In the genomic region with DNA sequence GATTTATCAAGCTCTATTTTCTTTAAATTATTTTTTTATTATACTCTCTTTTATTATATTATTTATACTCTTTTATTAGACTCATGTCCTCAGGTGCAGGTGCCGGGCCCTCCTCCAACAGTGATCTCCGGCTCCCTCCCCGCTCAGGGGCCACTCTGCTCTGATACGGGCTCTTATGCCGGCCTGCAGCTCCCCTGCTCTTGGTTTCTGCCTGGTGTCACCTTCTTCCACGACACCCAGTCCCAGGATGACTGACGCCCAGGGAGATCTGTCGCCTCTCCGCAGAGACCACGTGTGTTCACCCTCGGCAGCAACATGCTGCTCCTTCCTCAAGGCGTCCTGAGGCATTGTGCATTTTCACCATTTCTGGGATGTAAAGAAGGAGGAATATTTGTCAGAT, we compare ENCODE assay signal across 6 cellular contexts.
A peak's percentile ranks its signal among the peaks of the same experiment; 100 is the strongest.
DNase-seq lines count a peak whose midpoint lies in the region; ATAC-seq and TF ChIP-seq lines count a peak whose summit lies in the region.
"Not testable (repeated sequence)": the region's sequence is repeated elsewhere in the genome, so short reads cannot be mapped to it uniquely, and the experiment has no call there.

No MANE protein-coding gene starts in this region.

- not testable (repeated sequence) for H3K4me1 ChIP-seq in esophagus muscularis mucosa, lower lobe of right lung

- not testable (repeated sequence) for H3K4me1 Mint-ChIP-seq in activated naive CD8-positive, alpha-beta T cell treated with anti-CD3 and anti-CD28 coated beads, Interleukin-2, amount 50 U/mL, for 24 hours; osteocyte (ENCODE audit: unreplicated experiment)

- intact Hi-C loops in esophagus muscularis mucosa (cut with DNase I); lower lobe of right lung (cut with DNase I): not testable (repeated sequence)

- not testable (repeated sequence) for H3K4me3 Mint-ChIP-seq in activated naive CD8-positive, alpha-beta T cell treated with anti-CD3 and anti-CD28 coated beads, Interleukin-2, amount 50 U/mL, for 24 hours; osteocyte (ENCODE audit: unreplicated experiment)

- DNase-seq in activated naive CD8-positive, alpha-beta T cell treated with anti-CD3 and anti-CD28 coated beads, Interleukin-2, amount 50 U/mL, for 24 hours: not testable (repeated sequence)
- DNase-seq in coronary artery (ENCODE audit: low spot score): peak; percentile 29
- DNase-seq in esophagus muscularis mucosa (ENCODE audit: extremely low spot score): peak; percentile 1
- peak; percentile 6 for DNase-seq in islet precursor cell
- DNase-seq in lower lobe of right lung: peak; percentile 22
- peak; percentile 76 for DNase-seq in osteocyte (ENCODE audit: extremely low spot score, unreplicated experiment)

- not testable (repeated sequence) for H3K27ac Mint-ChIP-seq in activated naive CD8-positive, alpha-beta T cell treated with anti-CD3 and anti-CD28 coated beads, Interleukin-2, amount 50 U/mL, for 24 hours; osteocyte (ENCODE audit: unreplicated experiment)

- not testable (repeated sequence) for H3K27me3 Mint-ChIP-seq in activated naive CD8-positive, alpha-beta T cell treated with anti-CD3 and anti-CD28 coated beads, Interleukin-2, amount 50 U/mL, for 24 hours; osteocyte (ENCODE audit: unreplicated experiment)

- not testable (repeated sequence) for TF ChIP-seq POLR2A in esophagus muscularis mucosa (IDR thresholded peaks at IDR 0.05; ENCODE audit: low read depth)

- H3K4me3 ChIP-seq in coronary artery, esophagus muscularis mucosa, lower lobe of right lung: not testable (repeated sequence)

- peak; percentile 7 for ATAC-seq in activated naive CD8-positive, alpha-beta T cell treated with anti-CD3 and anti-CD28 coated beads, Interleukin-2, amount 50 U/mL, for 24 hours
- ATAC-seq in lower lobe of right lung: not testable (repeated sequence)

- not testable (repeated sequence) for TF ChIP-seq EP300 in esophagus muscularis mucosa (IDR thresholded peaks at IDR 0.05)

- H3K36me3 ChIP-seq in esophagus muscularis mucosa, lower lobe of right lung: not testable (repeated sequence)

- H3K27me3 ChIP-seq in esophagus muscularis mucosa; lower lobe of right lung (ENCODE audit: low read depth): not testable (repeated sequence)

- not testable (repeated sequence) for H3K36me3 Mint-ChIP-seq in activated naive CD8-positive, alpha-beta T cell treated with anti-CD3 and anti-CD28 coated beads, Interleukin-2, amount 50 U/mL, for 24 hours (ENCODE audit: low read depth); osteocyte (ENCODE audit: unreplicated experiment)

- not testable (repeated sequence) for H3K9me3 ChIP-seq in esophagus muscularis mucosa, lower lobe of right lung

- 95% methylated on average over 12 of the region's 12 CpGs for WGBS in esophagus muscularis mucosa

- not testable (repeated sequence) for H3K9me3 Mint-ChIP-seq in activated naive CD8-positive, alpha-beta T cell treated with anti-CD3 and anti-CD28 coated beads, Interleukin-2, amount 50 U/mL, for 24 hours; osteocyte (ENCODE audit: unreplicated experiment)

- H3K27ac ChIP-seq in coronary artery; esophagus muscularis mucosa (replicated peaks in 1 of 4); lower lobe of right lung: not testable (repeated sequence)

- not testable (repeated sequence) for TF ChIP-seq CTCF in coronary artery (IDR thresholded peaks at IDR 0.05); esophagus muscularis mucosa (IDR thresholded peaks at IDR 0.05); lower lobe of right lung (IDR thresholded peaks at IDR 0.05); osteocyte (IDR thresholded peaks at IDR 0.05)
